2 cellular contexts compared by ENCODE assay signal in genomic region chrX:12972239-12972638, GRCh38.
TF ChIP-seq lines count a peak whose summit lies in the region.

No MANE protein-coding gene starts in this region.

TF ChIP-seq in SK-N-SH, 30 proteins besides CTCF, POLR2A, EP300 and RAD21 (continued from another document):
- TF ChIP-seq, protein P1, sequence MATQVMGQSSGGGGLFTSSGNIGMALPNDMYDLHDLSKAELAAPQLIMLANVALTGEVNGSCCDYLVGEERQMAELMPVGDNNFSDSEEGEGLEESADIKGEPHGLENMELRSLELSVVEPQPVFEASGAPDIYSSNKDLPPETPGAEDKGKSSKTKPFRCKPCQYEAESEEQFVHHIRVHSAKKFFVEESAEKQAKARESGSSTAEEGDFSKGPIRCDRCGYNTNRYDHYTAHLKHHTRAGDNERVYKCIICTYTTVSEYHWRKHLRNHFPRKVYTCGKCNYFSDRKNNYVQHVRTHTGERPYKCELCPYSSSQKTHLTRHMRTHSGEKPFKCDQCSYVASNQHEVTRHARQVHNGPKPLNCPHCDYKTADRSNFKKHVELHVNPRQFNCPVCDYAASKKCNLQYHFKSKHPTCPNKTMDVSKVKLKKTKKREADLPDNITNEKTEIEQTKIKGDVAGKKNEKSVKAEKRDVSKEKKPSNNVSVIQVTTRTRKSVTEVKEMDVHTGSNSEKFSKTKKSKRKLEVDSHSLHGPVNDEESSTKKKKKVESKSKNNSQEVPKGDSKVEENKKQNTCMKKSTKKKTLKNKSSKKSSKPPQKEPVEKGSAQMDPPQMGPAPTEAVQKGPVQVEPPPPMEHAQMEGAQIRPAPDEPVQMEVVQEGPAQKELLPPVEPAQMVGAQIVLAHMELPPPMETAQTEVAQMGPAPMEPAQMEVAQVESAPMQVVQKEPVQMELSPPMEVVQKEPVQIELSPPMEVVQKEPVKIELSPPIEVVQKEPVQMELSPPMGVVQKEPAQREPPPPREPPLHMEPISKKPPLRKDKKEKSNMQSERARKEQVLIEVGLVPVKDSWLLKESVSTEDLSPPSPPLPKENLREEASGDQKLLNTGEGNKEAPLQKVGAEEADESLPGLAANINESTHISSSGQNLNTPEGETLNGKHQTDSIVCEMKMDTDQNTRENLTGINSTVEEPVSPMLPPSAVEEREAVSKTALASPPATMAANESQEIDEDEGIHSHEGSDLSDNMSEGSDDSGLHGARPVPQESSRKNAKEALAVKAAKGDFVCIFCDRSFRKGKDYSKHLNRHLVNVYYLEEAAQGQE (IDR thresholded peaks at IDR 0.05; ENCODE audit: low read depth, low read length), result no peak
- TF ChIP-seq MEF2A (IDR thresholded peaks at IDR 0.05; ENCODE audit: borderline replicate concordance, low read depth) (no peak), ELF1 (IDR thresholded peaks at IDR 0.05) (no peak), TAF1 (IDR thresholded peaks at IDR 0.05; ENCODE audit: borderline replicate concordance, low read depth, low read length) (no peak), MXI1 (IDR thresholded peaks at IDR 0.05; ENCODE audit: low read depth, low read length) (no peak), JUND (IDR thresholded peaks at IDR 0.05) (no peak), IRF3 (IDR thresholded peaks at IDR 0.05; ENCODE audit: low read depth, low read length) (no peak), GATA2 (CRISPR knock-in tag; IDR thresholded peaks at IDR 0.05) (no peak), FOSL2 (IDR thresholded peaks at IDR 0.05; ENCODE audit: borderline replicate concordance, low read depth) (no peak), FOXM1 (IDR thresholded peaks at IDR 0.05; ENCODE audit: low read depth) (no peak), GABPA (IDR thresholded peaks at IDR 0.05; ENCODE audit: low read depth) (no peak)
- TF ChIP-seq, protein P2, sequence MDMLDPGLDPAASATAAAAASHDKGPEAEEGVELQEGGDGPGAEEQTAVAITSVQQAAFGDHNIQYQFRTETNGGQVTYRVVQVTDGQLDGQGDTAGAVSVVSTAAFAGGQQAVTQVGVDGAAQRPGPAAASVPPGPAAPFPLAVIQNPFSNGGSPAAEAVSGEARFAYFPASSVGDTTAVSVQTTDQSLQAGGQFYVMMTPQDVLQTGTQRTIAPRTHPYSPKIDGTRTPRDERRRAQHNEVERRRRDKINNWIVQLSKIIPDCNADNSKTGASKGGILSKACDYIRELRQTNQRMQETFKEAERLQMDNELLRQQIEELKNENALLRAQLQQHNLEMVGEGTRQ (IDR thresholded peaks at IDR 0.05; ENCODE audit: borderline replicate concordance, low read depth, low read length), result no peak

TF ChIP-seq in SK-N-SH treated with all-trans-retinoic acid at 6 μM for 48 hours, 23 proteins besides CTCF, POLR2A, EP300 and RAD21 (continued from another document):
- TF ChIP-seq POU6F1 (CRISPR knock-in tag; IDR thresholded peaks at IDR 0.05; ENCODE audit: borderline replicate concordance, low read depth) (no peak), SNAI2 (CRISPR knock-in tag; IDR thresholded peaks at IDR 0.05) (no peak), ZNF70 (CRISPR knock-in tag; IDR thresholded peaks at IDR 0.05) (no peak), CSDC2 (CRISPR knock-in tag; IDR thresholded peaks at IDR 0.05) (no peak), ZFP30 (CRISPR knock-in tag; IDR thresholded peaks at IDR 0.05) (no peak), ZFP3 (CRISPR knock-in tag; IDR thresholded peaks at IDR 0.05) (no peak), TCF4 (CRISPR knock-in tag; IDR thresholded peaks at IDR 0.05; ENCODE audit: borderline replicate concordance) (no peak)
- TF ChIP-seq, protein P3, sequence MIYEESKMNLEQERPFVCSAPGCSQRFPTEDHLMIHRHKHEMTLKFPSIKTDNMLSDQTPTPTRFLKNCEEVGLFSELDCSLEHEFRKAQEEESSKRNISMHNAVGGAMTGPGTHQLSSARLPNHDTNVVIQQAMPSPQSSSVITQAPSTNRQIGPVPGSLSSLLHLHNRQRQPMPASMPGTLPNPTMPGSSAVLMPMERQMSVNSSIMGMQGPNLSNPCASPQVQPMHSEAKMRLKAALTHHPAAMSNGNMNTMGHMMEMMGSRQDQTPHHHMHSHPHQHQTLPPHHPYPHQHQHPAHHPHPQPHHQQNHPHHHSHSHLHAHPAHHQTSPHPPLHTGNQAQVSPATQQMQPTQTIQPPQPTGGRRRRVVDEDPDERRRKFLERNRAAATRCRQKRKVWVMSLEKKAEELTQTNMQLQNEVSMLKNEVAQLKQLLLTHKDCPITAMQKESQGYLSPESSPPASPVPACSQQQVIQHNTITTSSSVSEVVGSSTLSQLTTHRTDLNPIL (CRISPR knock-in tag; IDR thresholded peaks at IDR 0.05; ENCODE audit: low read depth), result no peak
